9 cellular contexts compared by ENCODE assay signal in the genomic region with DNA sequence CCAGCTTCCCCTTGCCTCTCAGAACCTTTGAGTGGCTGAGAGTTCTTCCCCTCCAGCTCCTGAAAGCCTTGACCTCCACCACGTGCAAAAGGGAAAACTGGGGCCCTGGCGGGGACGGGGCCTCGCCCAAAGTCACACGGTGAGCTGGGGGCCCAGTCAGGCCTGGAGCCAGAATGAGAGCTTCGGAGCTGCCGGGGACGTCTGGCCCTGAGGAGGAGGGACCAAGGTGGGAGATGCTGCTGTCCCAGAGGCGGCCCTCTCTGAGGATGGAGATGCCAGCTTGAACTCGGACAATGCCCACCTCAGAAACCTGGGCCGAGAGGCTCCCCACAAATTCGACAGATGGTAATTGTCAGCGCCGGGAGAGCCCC. TPM values are rescaled to one million over a fixed set of nuclear protein-coding genes. Genes with fewer than 3 reads are reported as not detected.
DNase-seq lines count a peak whose midpoint lies in the region; ATAC-seq, FAIRE-seq and TF ChIP-seq lines count a peak whose summit lies in the region.
"Had no signal": no experiment of that assay in that cellular context is flagged by ENCODE, and none has a peak within 500 bp of the region (broad histone marks: within the 10 kb centered on the region; RNA-seq: fewer than 3 reads in every experiment).

No MANE protein-coding gene starts in this region.

- H3K4me1 ChIP-seq in right cardiac atrium (ENCODE audit: control insufficient read depth, insufficient read depth, low read length): no peaks in the 10 kb centered on the region
- peaks cover 4% of the 10 kb centered on the region for H3K4me1 ChIP-seq in skeletal muscle satellite cell (ENCODE audit: control insufficient read depth, insufficient read depth, low read length)

- WGBS in right cardiac atrium: 43% methylated on average over 14 of the region's 14 CpGs

- intact Hi-C loops in right cardiac atrium (cut with DNase I): no loop called here

- no peak for ATAC-seq in right cardiac atrium
- no peak for ATAC-seq in GM18520 (IDR thresholded peaks at IDR 0.05; ENCODE audit: unreplicated experiment)

- DNase-seq in H7 (peak; percentile 74), right cardiac atrium (no peak), NCI-H2171 treated with DMSO at 0.1 percent for 48 hours (lab: John Stamatoyannopoulos, UW) (no peak), NCI-H226 (no peak), GM19239 (ENCODE audit: insufficient read length, low spot score) (no peak)
- DNase-seq: amniotic stem cell had no signal

- no peak for FAIRE-seq in GM19239 (lab: Jason Lieb, UNC)

- TF ChIP-seq CTCF in WI38 (IDR thresholded peaks at IDR 0.05; ENCODE audit: low read depth, low read length): no peak

- H3K4me3 ChIP-seq in H7 (ENCODE audit: insufficient read depth, low read depth, low read length) (peak overlapping the region; percentile 86), WI38 (ENCODE audit: low read depth, low read length) (peak overlapping the region; percentile 93), right cardiac atrium (ENCODE audit: low read length) (peak overlapping the region; percentile 95), skeletal muscle satellite cell (ENCODE audit: low read length) (peak overlapping the region; percentile 97)

- H3K27ac ChIP-seq in right cardiac atrium (ENCODE audit: low read length): no peak overlapping the region

- H3K36me3 ChIP-seq in H7 (replicated peaks; ENCODE audit: control insufficient read depth, insufficient read depth, low read length): no peaks in the 10 kb centered on the region
- no peaks in the 10 kb centered on the region for H3K36me3 ChIP-seq in skeletal muscle satellite cell (ENCODE audit: insufficient read depth, low read length)

- H3K9me3 ChIP-seq in right cardiac atrium (ENCODE audit: control insufficient read depth, low read length): no peaks in the 10 kb centered on the region
- H3K9me3 ChIP-seq in skeletal muscle satellite cell (replicated peaks; ENCODE audit: low read length): no peaks in the 10 kb centered on the region

- H3K27me3 ChIP-seq in H7 (ENCODE audit: control insufficient read depth, insufficient read depth, low read length): peaks cover 26% of the 10 kb centered on the region
- no peaks in the 10 kb centered on the region for H3K27me3 ChIP-seq in right cardiac atrium (ENCODE audit: control insufficient read depth, insufficient read depth)
- H3K27me3 ChIP-seq in skeletal muscle satellite cell (ENCODE audit: control insufficient read depth, insufficient read depth, low read length): peaks cover 28% of the 10 kb centered on the region

- peak overlapping the region; percentile 98 for H3K4me2 ChIP-seq in skeletal muscle satellite cell (ENCODE audit: low read length)

- H3K9ac ChIP-seq in skeletal muscle satellite cell (ENCODE audit: low read depth, low read length): peak overlapping the region; percentile 99

RNA-seq across cellular contexts. Expression of gene AK8, which starts 0.7 kb away (rescaled TPM):
- 0.24 and 0.37 TPM in 2 replicates for total RNA-seq in H7 (2014; rRNA removed; shearing (Covaris generic))
- total RNA-seq in right cardiac atrium: 1 to 10 TPM in 1 of 4 donors, under 1 TPM in 3; 0.25 to 1.0 (median 0.31) TPM
- 0.66 TPM for polyA plus RNA-seq in right cardiac atrium
- 0.22 and 0.51 TPM in 2 replicates for total RNA-seq in skeletal muscle satellite cell (2012; rRNA removed)

RNA-seq across cellular contexts. Expression of gene SPACA9, which starts 1.3 kb away (rescaled TPM):
- total RNA-seq in H7 (2014; rRNA removed; shearing (Covaris generic)): 0.67 and 0.80 TPM in 2 replicates
- 10 to 100 TPM in 1 of 4 donors, 1 to 10 TPM in 3; 6.2 to 10.4 (median 8.7) TPM for total RNA-seq in right cardiac atrium
- 11.2 TPM for polyA plus RNA-seq in right cardiac atrium
- 1.5 and 3.0 TPM in 2 replicates for total RNA-seq in skeletal muscle satellite cell (2012; rRNA removed)
